Comparison of ENCODE assay signal across 1 cellular context in genomic region chr2:216632952-216633615, GRCh38.
A peak's percentile ranks its signal among the peaks of the same experiment; 100 is the strongest.
TF ChIP-seq lines count a peak whose summit lies in the region.

Gene IGFBP2 (plus strand): TSS chr2:216633420. CDS start chr2:216633524, 104 bp downstream.

TF ChIP-seq in HepG2, 621 proteins besides CTCF, POLR2A, EP300 and RAD21 (continued from another document and continues in another):
- no peak for TF ChIP-seq NPAS2 (CRISPR knock-in tag; IDR thresholded peaks at IDR 0.05; ENCODE audit: borderline replicate concordance)
- no peak for TF ChIP-seq ZSCAN30 (CRISPR knock-in tag; IDR thresholded peaks at IDR 0.05)
- no peak for TF ChIP-seq PAF1 (CRISPR knock-in tag; IDR thresholded peaks at IDR 0.05)
- no peak for TF ChIP-seq TEAD2 (CRISPR knock-in tag; IDR thresholded peaks at IDR 0.05)
- TF ChIP-seq, protein P1, sequence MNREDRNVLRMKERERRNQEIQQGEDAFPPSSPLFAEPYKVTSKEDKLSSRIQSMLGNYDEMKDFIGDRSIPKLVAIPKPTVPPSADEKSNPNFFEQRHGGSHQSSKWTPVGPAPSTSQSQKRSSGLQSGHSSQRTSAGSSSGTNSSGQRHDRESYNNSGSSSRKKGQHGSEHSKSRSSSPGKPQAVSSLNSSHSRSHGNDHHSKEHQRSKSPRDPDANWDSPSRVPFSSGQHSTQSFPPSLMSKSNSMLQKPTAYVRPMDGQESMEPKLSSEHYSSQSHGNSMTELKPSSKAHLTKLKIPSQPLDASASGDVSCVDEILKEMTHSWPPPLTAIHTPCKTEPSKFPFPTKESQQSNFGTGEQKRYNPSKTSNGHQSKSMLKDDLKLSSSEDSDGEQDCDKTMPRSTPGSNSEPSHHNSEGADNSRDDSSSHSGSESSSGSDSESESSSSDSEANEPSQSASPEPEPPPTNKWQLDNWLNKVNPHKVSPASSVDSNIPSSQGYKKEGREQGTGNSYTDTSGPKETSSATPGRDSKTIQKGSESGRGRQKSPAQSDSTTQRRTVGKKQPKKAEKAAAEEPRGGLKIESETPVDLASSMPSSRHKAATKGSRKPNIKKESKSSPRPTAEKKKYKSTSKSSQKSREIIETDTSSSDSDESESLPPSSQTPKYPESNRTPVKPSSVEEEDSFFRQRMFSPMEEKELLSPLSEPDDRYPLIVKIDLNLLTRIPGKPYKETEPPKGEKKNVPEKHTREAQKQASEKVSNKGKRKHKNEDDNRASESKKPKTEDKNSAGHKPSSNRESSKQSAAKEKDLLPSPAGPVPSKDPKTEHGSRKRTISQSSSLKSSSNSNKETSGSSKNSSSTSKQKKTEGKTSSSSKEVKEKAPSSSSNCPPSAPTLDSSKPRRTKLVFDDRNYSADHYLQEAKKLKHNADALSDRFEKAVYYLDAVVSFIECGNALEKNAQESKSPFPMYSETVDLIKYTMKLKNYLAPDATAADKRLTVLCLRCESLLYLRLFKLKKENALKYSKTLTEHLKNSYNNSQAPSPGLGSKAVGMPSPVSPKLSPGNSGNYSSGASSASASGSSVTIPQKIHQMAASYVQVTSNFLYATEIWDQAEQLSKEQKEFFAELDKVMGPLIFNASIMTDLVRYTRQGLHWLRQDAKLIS (CRISPR knock-in tag; IDR thresholded peaks at IDR 0.05) = no peak
- TF ChIP-seq ZBTB38 (CRISPR knock-in tag; IDR thresholded peaks at IDR 0.05) = peak; percentile 70
- TF ChIP-seq ZNF280D (CRISPR knock-in tag; IDR thresholded peaks at IDR 0.05) = no peak
- peak; percentile 35; the same call in 1 of the 2 replicates for TF ChIP-seq EED (CRISPR knock-in tag; IDR thresholded peaks at IDR 0.05)
- TF ChIP-seq, protein P2, sequence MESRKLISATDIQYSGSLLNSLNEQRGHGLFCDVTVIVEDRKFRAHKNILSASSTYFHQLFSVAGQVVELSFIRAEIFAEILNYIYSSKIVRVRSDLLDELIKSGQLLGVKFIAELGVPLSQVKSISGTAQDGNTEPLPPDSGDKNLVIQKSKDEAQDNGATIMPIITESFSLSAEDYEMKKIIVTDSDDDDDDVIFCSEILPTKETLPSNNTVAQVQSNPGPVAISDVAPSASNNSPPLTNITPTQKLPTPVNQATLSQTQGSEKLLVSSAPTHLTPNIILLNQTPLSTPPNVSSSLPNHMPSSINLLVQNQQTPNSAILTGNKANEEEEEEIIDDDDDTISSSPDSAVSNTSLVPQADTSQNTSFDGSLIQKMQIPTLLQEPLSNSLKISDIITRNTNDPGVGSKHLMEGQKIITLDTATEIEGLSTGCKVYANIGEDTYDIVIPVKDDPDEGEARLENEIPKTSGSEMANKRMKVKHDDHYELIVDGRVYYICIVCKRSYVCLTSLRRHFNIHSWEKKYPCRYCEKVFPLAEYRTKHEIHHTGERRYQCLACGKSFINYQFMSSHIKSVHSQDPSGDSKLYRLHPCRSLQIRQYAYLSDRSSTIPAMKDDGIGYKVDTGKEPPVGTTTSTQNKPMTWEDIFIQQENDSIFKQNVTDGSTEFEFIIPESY (CRISPR knock-in tag; IDR thresholded peaks at IDR 0.05) = peak; percentile 87
- no peak for TF ChIP-seq HIC2 (CRISPR knock-in tag; IDR thresholded peaks at IDR 0.05; ENCODE audit: low read depth)
- no peak for TF ChIP-seq ZNF260 (CRISPR knock-in tag; IDR thresholded peaks at IDR 0.05; ENCODE audit: borderline replicate concordance, low read depth)
- no peak; the same call in 1 of the 2 replicates for TF ChIP-seq KDM2A (CRISPR knock-in tag; IDR thresholded peaks at IDR 0.05; ENCODE audit: borderline replicate concordance, low read depth)
- no peak for TF ChIP-seq PRDM10 (CRISPR knock-in tag; IDR thresholded peaks at IDR 0.05; ENCODE audit: low read depth)
- TF ChIP-seq SNRNP70 (IDR thresholded peaks at IDR 0.05; ENCODE audit: low read depth, low read length) = no peak
- no peak for TF ChIP-seq MED13 (CRISPR knock-in tag; IDR thresholded peaks at IDR 0.05)
- TF ChIP-seq ZNF234 (CRISPR knock-in tag; conservative IDR thresholded peaks at IDR 0.05) = no peak
- TF ChIP-seq MATR3 (CRISPR knock-in tag; IDR thresholded peaks at IDR 0.05) = no peak
- no peak for TF ChIP-seq CHD4 (IDR thresholded peaks at IDR 0.05; ENCODE audit: borderline replicate concordance, low read length)
- TF ChIP-seq CSRNP2 (CRISPR knock-in tag; conservative IDR thresholded peaks at IDR 0.05; ENCODE audit: low read depth) = no peak
- TF ChIP-seq, protein P3, sequence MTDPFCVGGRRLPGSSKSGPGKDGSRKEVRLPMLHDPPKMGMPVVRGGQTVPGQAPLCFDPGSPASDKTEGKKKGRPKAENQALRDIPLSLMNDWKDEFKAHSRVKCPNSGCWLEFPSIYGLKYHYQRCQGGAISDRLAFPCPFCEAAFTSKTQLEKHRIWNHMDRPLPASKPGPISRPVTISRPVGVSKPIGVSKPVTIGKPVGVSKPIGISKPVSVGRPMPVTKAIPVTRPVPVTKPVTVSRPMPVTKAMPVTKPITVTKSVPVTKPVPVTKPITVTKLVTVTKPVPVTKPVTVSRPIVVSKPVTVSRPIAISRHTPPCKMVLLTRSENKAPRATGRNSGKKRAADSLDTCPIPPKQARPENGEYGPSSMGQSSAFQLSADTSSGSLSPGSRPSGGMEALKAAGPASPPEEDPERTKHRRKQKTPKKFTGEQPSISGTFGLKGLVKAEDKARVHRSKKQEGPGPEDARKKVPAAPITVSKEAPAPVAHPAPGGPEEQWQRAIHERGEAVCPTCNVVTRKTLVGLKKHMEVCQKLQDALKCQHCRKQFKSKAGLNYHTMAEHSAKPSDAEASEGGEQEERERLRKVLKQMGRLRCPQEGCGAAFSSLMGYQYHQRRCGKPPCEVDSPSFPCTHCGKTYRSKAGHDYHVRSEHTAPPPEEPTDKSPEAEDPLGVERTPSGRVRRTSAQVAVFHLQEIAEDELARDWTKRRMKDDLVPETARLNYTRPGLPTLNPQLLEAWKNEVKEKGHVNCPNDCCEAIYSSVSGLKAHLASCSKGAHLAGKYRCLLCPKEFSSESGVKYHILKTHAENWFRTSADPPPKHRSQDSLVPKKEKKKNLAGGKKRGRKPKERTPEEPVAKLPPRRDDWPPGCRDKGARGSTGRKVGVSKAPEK (CRISPR knock-in tag; IDR thresholded peaks at IDR 0.05; ENCODE audit: borderline replicate concordance) = 0 out of 2 replicates have a peak, but pooled peaks have one; percentile 40
- TF ChIP-seq, protein P4, sequence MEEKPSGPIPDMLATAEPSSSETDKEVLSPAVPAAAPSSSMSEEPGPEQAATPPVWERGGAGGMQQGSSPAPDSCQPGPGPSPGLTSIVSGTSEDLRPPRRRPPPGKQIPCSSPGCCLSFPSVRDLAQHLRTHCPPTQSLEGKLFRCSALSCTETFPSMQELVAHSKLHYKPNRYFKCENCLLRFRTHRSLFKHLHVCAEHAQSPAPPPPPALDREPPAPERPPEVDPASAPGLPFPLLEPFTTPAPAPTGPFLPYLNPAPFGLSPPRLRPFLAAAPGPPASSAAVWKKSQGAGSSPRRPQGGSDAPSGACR (CRISPR knock-in tag; IDR thresholded peaks at IDR 0.05) = no peak
